ENCODE assay signal across 9 cellular contexts in the genomic region with DNA sequence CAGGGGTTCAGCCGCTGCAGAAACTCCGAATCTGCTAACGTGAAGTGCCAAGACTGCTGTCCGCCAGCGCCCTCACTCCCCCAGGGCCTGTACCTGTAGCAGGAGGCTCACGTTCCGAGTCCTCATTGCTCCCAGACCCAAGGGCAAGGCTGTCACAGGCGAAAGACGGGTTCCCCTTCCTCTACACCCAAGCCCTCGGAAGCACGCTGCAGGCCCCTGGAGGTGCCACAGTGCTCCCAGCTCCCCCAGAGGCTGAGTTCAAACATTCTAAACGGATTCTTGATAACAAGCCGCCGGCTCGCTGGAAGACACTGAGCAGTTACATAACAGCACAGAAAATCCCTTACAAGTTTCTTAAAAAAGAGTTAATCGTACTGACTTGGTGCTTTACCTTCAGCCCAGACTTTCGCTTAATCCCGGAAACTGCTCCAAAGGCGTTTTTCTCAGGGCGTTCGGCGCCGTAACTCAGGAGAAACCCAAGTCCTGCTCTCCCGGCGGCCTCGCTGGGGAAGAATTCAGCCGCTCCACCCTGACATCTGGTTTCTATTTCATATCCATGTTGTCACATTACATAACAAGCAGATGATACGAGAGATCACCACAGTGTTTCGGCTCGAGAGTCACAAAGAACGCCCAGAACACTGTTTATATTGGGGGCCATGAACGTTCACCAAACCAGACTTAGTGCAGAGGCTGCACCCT.
DNase-seq lines count a peak whose midpoint lies in the region; ATAC-seq and TF ChIP-seq lines count a peak whose summit lies in the region.
"Had no signal": no experiment of that assay in that cellular context is flagged by ENCODE, and none has a peak within 500 bp of the region (broad histone marks: within the 10 kb centered on the region; RNA-seq: fewer than 3 reads in every experiment).

No MANE protein-coding gene starts in this region.

- H3K36me3 ChIP-seq in NT2/D1 (ENCODE audit: insufficient read depth, insufficient read length, low read length) (peaks cover 7% of the 10 kb centered on the region), duodenal mucosa (ENCODE audit: control insufficient read depth in 1 of 2, insufficient read depth in 2 of 2, low read length in 2 of 2) (no peaks in the 10 kb centered on the region), lung (ENCODE audit: control insufficient read depth in 2 of 2, insufficient read depth in 2 of 2, low read length in 2 of 2) (no peaks in the 10 kb centered on the region), testis (ENCODE audit: low read depth, missing control alignments) (no peaks in the 10 kb centered on the region)

- H3K9ac ChIP-seq in NT2/D1 (ENCODE audit: insufficient read length, low read depth) (peak overlapping the region; percentile 12), duodenal mucosa (ENCODE audit: low read depth in 1 of 2, low read length in 2 of 2) (peak overlapping the region; percentile 6 to 38)

- no peaks in the 10 kb centered on the region for H3K9me3 ChIP-seq in NT2/D1 (ENCODE audit: insufficient read depth, low read length)
- H3K9me3 ChIP-seq in duodenal mucosa (ENCODE audit: control insufficient read depth in 1 of 2, low read length in 2 of 2): no peaks in the 10 kb centered on the region
- H3K9me3 ChIP-seq in lung (ENCODE audit: control insufficient read depth in 2 of 2, insufficient read depth in 1 of 2, low read length in 1 of 2): no peaks in the 10 kb centered on the region
- H3K9me3 ChIP-seq in testis: no peaks in the 10 kb centered on the region

- no peak overlapping the region for H3K4me3 ChIP-seq in NT2/D1 (ENCODE audit: insufficient read length, low read depth)
- peak overlapping the region; percentile 46 to 60 for H3K4me3 ChIP-seq in duodenal mucosa (ENCODE audit: low read depth in 1 of 2, low read length in 2 of 2)
- H3K4me3 ChIP-seq in lung: no peak overlapping the region
- H3K4me3 ChIP-seq in testis: peak overlapping the region in 1 of 2 donors; percentile 39

- ATAC-seq in lung (ENCODE audit: insufficient read depth, low FRiP score) (no peak), GM21515 (IDR thresholded peaks at IDR 0.05; ENCODE audit: unreplicated experiment) (no peak), GM21528 (IDR thresholded peaks at IDR 0.05; ENCODE audit: low FRiP score, unreplicated experiment) (no peak), HG02885 (IDR thresholded peaks at IDR 0.05; ENCODE audit: poor library complexity, unreplicated experiment) (no peak)

- no peak overlapping the region for H3K27ac ChIP-seq in duodenal mucosa (ENCODE audit: low read depth, low read length)
- H3K27ac ChIP-seq in lung (ENCODE audit: low read depth in 1 of 2, low read length in 1 of 2): peak overlapping the region; percentile 18 to 51
- peak overlapping the region; percentile 75 to 76 for H3K27ac ChIP-seq in testis

- no peak for TF ChIP-seq POLR2A in testis (IDR thresholded peaks at IDR 0.05)

- WGBS in lung, 2 donors: 52 to 69% methylated on average over 32 of the region's 32 CpGs
- 29 to 39% methylated on average over 26 to 32 of the region's 32 CpGs for WGBS in testis, 2 donors

- DNase-seq in NT2/D1 (ENCODE audit: low read depth, low spot score) (no peak), lung (ENCODE audit: low spot score) (no peak), testis (peak; percentile 68), COLO829 (ENCODE audit: low spot score) (no peak)
- DNase-seq: NCI-H1092 treated with DMSO at 0.1 percent for 48 hours had no signal

- intact Hi-C loops in testis (cut with DNase I; ENCODE audit: low total_unique reads): no loop called here

- H3K4me1 ChIP-seq in NT2/D1 (ENCODE audit: insufficient read depth, insufficient read length): peaks cover 16% of the 10 kb centered on the region
- peaks cover 15 to 31% of the 10 kb centered on the region in 2 donors for H3K4me1 ChIP-seq in duodenal mucosa (ENCODE audit: control insufficient read depth in 1 of 2, insufficient read depth in 2 of 2, low read length in 2 of 2)
- peaks cover 14 to 27% of the 10 kb centered on the region in 2 donors for H3K4me1 ChIP-seq in lung (ENCODE audit: control insufficient read depth in 2 of 2, insufficient read depth in 2 of 2, low read length in 2 of 2)
- peaks cover 55% of the 10 kb centered on the region for H3K4me1 ChIP-seq in testis

- TF ChIP-seq CTCF in lung (IDR thresholded peaks at IDR 0.05; ENCODE audit: control extremely low read depth, extremely low read depth) (no peak), testis (IDR thresholded peaks at IDR 0.05) (peak in 1 of 3 experiments; percentile 11)

- H3K27me3 ChIP-seq in NT2/D1 (ENCODE audit: insufficient read depth, insufficient read length): no peaks in the 10 kb centered on the region
- H3K27me3 ChIP-seq in duodenal mucosa (ENCODE audit: control insufficient read depth in 1 of 2, insufficient read depth in 2 of 2, low read length in 2 of 2): no peaks in the 10 kb centered on the region
- no peaks in the 10 kb centered on the region for H3K27me3 ChIP-seq in lung (ENCODE audit: control insufficient read depth, insufficient read depth)
- no peaks in the 10 kb centered on the region for H3K27me3 ChIP-seq in testis

Comparison
In these comparisons a context has a peak if more than half of its experiments do, and no peak if none do; other contexts are left out.
1. H3K4me3 ChIP-seq: peak in duodenal mucosa (2 of 2); none in NT2/D1 (single experiment) and lung (single experiment).